ENCODE assay signal across 9 cellular contexts in genomic region chr1:26190373-26190987, GRCh38. TPM values are rescaled to one million over a fixed set of nuclear protein-coding genes. Genes with fewer than 3 reads are reported as not detected.
DNase-seq lines count a peak whose midpoint lies in the region; ATAC-seq, FAIRE-seq and TF ChIP-seq lines count a peak whose summit lies in the region.
"Had no signal": no experiment of that assay in that cellular context is flagged by ENCODE, and none has a peak within 500 bp of the region (broad histone marks: within the 10 kb centered on the region; RNA-seq: fewer than 3 reads in every experiment).

TSS of gene CATSPER4 (plus strand) at chr1:26190602. CDS start at chr1:26190628, 26 bp downstream.

- H3K9me2 ChIP-seq in GM23338 (ENCODE audit: insufficient read depth) = no peaks in the 10 kb centered on the region

- H3K27ac Mint-ChIP-seq in GM23338 = peak within 1 kb of the TSS; percentile 49

- H3K79me2 ChIP-seq in GM23338 (replicated peaks; ENCODE audit: insufficient read depth) = no peaks in the 10 kb centered on the region

- H3K9me3 Mint-ChIP-seq in GM23338 = no peaks in the 10 kb centered on the region; the same call in 2 of the 3 replicates

- peak; percentile 8; the same call in 1 of the 2 replicates for TF ChIP-seq CTCF in AG09319 (IDR thresholded peaks at IDR 0.05; ENCODE audit: low read depth, low read length)
- TF ChIP-seq CTCF in GM23338 (conservative IDR thresholded peaks at IDR 0.05; ENCODE audit: low read depth in 2 of 2) = peak; percentile 74 to 83
- peak; percentile 53 for TF ChIP-seq CTCF in WERI-Rb-1 (IDR thresholded peaks at IDR 0.05; ENCODE audit: low read depth, low read length)
- TF ChIP-seq CTCF in GM13976 (IDR thresholded peaks at IDR 0.05; ENCODE audit: borderline replicate concordance, control extremely low read depth, extremely low read depth, insufficient read depth, missing control alignments) = no peak

- ATAC-seq in GM23338 (peak; percentile 98), GM21423 (IDR thresholded peaks at IDR 0.05; ENCODE audit: unreplicated experiment) (no peak), sciatic nerve (no peak)

- peaks cover 11% of the 10 kb centered on the region for H3K27me3 Mint-ChIP-seq in GM23338 (ENCODE audit: insufficient read depth, low read depth, poor library complexity)

- peaks cover 9% of the 10 kb centered on the region; the same call in 2 of the 3 replicates for H3K36me3 Mint-ChIP-seq in GM23338 (ENCODE audit: low read depth)

- peaks cover 17% of the 10 kb centered on the region for H3K4me1 Mint-ChIP-seq in GM23338

- 0 out of 2 replicates have a peak, but pooled peaks cover 4% of the 10 kb centered on the region for H3F3A ChIP-seq in GM23338 (replicated peaks; ENCODE audit: low read depth)

- no peaks in the 10 kb centered on the region for H3K4me1 ChIP-seq in GM23338 (ENCODE audit: insufficient read depth)

- intact Hi-C loops in sciatic nerve (cut with DNase I) = no loop called here

- DNase-seq in AG09319 (ENCODE audit: extremely low read depth, low read depth) (no peak), GM23338 (ENCODE audit: low spot score) (peak; percentile 96), WERI-Rb-1 (peak; percentile 74), inferior parietal cortex (ENCODE audit: extremely low spot score) (peak; percentile 20), sciatic nerve (ENCODE audit: low spot score) (no peak), GM13976 (ENCODE audit: low spot score) (no peak), frontal cortex (ENCODE audit: low spot score in 2 of 2) (no peak)

- H3K36me3 ChIP-seq in GM23338 (ENCODE audit: insufficient read depth) = no peaks in the 10 kb centered on the region
- no peaks in the 10 kb centered on the region for H3K36me3 ChIP-seq in WERI-Rb-1

- H3K4me2 ChIP-seq in GM23338 = peak within 1 kb of the TSS; percentile 12; the same call in 1 of the 2 replicates

- no peak within 1 kb of the TSS for H3K27ac ChIP-seq in GM23338 (ENCODE audit: low read depth)
- H3K27ac ChIP-seq in WERI-Rb-1 = no peak within 1 kb of the TSS

- peak within 1 kb of the TSS; percentile 1; the same call in 1 of the 3 replicates for H3K4me3 Mint-ChIP-seq in GM23338

- in situ Hi-C loops in GM13976 (cut with MboI; ENCODE audit: low sequenced_read_pairs, unreplicated experiment) = no loop called here

- H2AFZ ChIP-seq in GM23338 = peak within 1 kb of the TSS; percentile 68; the same call in 1 of the 2 replicates

- H3K9me3 ChIP-seq in WERI-Rb-1 (ENCODE audit: severe bottlenecking) = no peaks in the 10 kb centered on the region

- no peaks in the 10 kb centered on the region for H4K20me1 ChIP-seq in GM23338 (replicated peaks; ENCODE audit: insufficient read depth)

- no peak for FAIRE-seq in frontal cortex (lab: Jason Lieb, UNC)

- H3K27me3 ChIP-seq in GM23338 (ENCODE audit: insufficient read depth) (no peaks in the 10 kb centered on the region), WERI-Rb-1 (ENCODE audit: insufficient read depth, low read depth, severe bottlenecking) (no peaks in the 10 kb centered on the region)

- no peak within 1 kb of the TSS for H3K4me3 ChIP-seq in GM23338
- no peak within 1 kb of the TSS for H3K4me3 ChIP-seq in WERI-Rb-1 (ENCODE audit: low read depth, low read length)

TF ChIP-seq in GM23338, 12 proteins besides CTCF, POLR2A, EP300 and RAD21:
- TF ChIP-seq ETS1 (IDR thresholded peaks at IDR 0.05) = no peak
- no peak for TF ChIP-seq NANOG (IDR thresholded peaks at IDR 0.05; ENCODE audit: borderline replicate concordance)
- TF ChIP-seq EZH2phosphoT487 (IDR thresholded peaks at IDR 0.05; ENCODE audit: unreplicated experiment) = no peak
- TF ChIP-seq STAT1 (IDR thresholded peaks at IDR 0.05; ENCODE audit: unreplicated experiment) = no peak
- peak; percentile 59; the same call in 1 of the 2 replicates for TF ChIP-seq ZNF462 (CRISPR knock-in tag; IDR thresholded peaks at IDR 0.05)
- TF ChIP-seq ZNF114 (CRISPR knock-in tag; IDR thresholded peaks at IDR 0.05) = no peak
- TF ChIP-seq ZNF331 (CRISPR knock-in tag; IDR thresholded peaks at IDR 0.05; ENCODE audit: low read depth) = no peak
TF ChIP-seq in GM23338: peak in this region for 1.

RNA-seq across cellular contexts. Expression of gene CATSPER4, which starts in this region (rescaled TPM):
- total RNA-seq in GM23338 (2014; rRNA removed; shearing (Covaris generic)) = not detected in 2 replicates
- polyA plus RNA-seq in GM23338 (2016; fragmentation: Nextera tagmentation; extraction: Ambion mirVana) = 0.31 and 0.35 TPM in 2 replicates
- total RNA-seq in sciatic nerve (not detected), frontal cortex (not detected)
- total RNA-seq: skeletal muscle tissue had no signal

Comparison
In these comparisons a context has a peak if more than half of its experiments do, and no peak if none do; other contexts are left out.
1. Peak in DNase-seq, ATAC-seq and H3K4me2 ChIP-seq in GM23338; RNA of the gene not detected or under 1 TPM.
2. DNase-seq: peak in WERI-Rb-1 (single experiment) and inferior parietal cortex (single experiment); none in AG09319 (single experiment), sciatic nerve (single experiment), GM13976 (single experiment) and frontal cortex (0 of 2).